Comparison of ENCODE assay signal across 8 cellular contexts in genomic region chr1:2194898-2195673, GRCh38. TPM values are rescaled to one million over a fixed set of nuclear protein-coding genes. Genes with fewer than 3 reads are reported as not detected.
DNase-seq lines count a peak whose midpoint lies in the region; ATAC-seq lines count a peak whose summit lies in the region.

No MANE protein-coding gene starts in this region.

- no peaks in the 10 kb centered on the region for H3K9me3 Mint-ChIP-seq in activated T-cell treated with anti-CD3 and anti-CD28 coated beads, Interleukin-2, amount 50 U/mL, for 24 hours

- H3K27me3 ChIP-seq in HUES48 (ENCODE audit: control insufficient read depth, insufficient read depth, low read length) (no peaks in the 10 kb centered on the region), muscle layer of duodenum (ENCODE audit: low read depth, low read length) (no peaks in the 10 kb centered on the region)

- peak overlapping the region; percentile 95 for H3K27ac Mint-ChIP-seq in activated T-cell treated with anti-CD3 and anti-CD28 coated beads, Interleukin-2, amount 50 U/mL, for 24 hours

- H3K9me3 ChIP-seq in HUES48 (ENCODE audit: control insufficient read depth, insufficient read depth, low read length) (no peaks in the 10 kb centered on the region), muscle layer of duodenum (ENCODE audit: control insufficient read depth in 1 of 2, low read length in 2 of 2) (no peaks in the 10 kb centered on the region)

- in situ Hi-C loops in Caki2 (cut with HindIII; ENCODE audit: low pct_unique_long_range_greater_than_20kb, low sequenced_read_pairs), result loop anchor here (10.0 kb wide), 1 partner anchor 200 kb away; the partner anchor contains the start of genes MORN1 and RER1

- ATAC-seq in GM21381 (IDR thresholded peaks at IDR 0.05; ENCODE audit: unreplicated experiment) (peak; percentile 52), esophagus mucosa (peak; percentile 71)

- H3K36me3 ChIP-seq in HUES48 (ENCODE audit: control insufficient read depth, insufficient read depth, low read length), result peaks cover 8% of the 10 kb centered on the region; the same call in 1 of the 2 replicates
- no peaks in the 10 kb centered on the region for H3K36me3 ChIP-seq in muscle layer of duodenum (ENCODE audit: control insufficient read depth in 1 of 2, insufficient read depth in 2 of 2, low read length in 2 of 2)

- no peak overlapping the region for H3K9ac ChIP-seq in HUES48 (ENCODE audit: low read depth, low read length)

- H3K4me1 Mint-ChIP-seq in activated T-cell treated with anti-CD3 and anti-CD28 coated beads, Interleukin-2, amount 50 U/mL, for 24 hours (ENCODE audit: low read depth), result peaks cover 44% of the 10 kb centered on the region

- no peaks in the 10 kb centered on the region for H3K27me3 Mint-ChIP-seq in activated T-cell treated with anti-CD3 and anti-CD28 coated beads, Interleukin-2, amount 50 U/mL, for 24 hours

- peak overlapping the region; percentile 84 for H3K27ac ChIP-seq in HUES48 (ENCODE audit: low read depth, low read length)
- peak overlapping the region; percentile 86 for H3K27ac ChIP-seq in muscle layer of duodenum (ENCODE audit: low read length)

- H3K4me3 ChIP-seq in HUES48 (ENCODE audit: low read depth, low read length) (peak overlapping the region; percentile 62), muscle layer of duodenum (ENCODE audit: low read depth in 1 of 2, low read length in 2 of 2) (peak overlapping the region; percentile 71 to 72)

- peaks cover 13% of the 10 kb centered on the region for H3K36me3 Mint-ChIP-seq in activated T-cell treated with anti-CD3 and anti-CD28 coated beads, Interleukin-2, amount 50 U/mL, for 24 hours (ENCODE audit: low read depth)

- H3K4me3 Mint-ChIP-seq in activated T-cell treated with anti-CD3 and anti-CD28 coated beads, Interleukin-2, amount 50 U/mL, for 24 hours, result peak overlapping the region; percentile 83

- H3K4me1 ChIP-seq in HUES48 (ENCODE audit: control insufficient read depth, insufficient read depth, low read length), result peaks cover 12% of the 10 kb centered on the region
- H3K4me1 ChIP-seq in muscle layer of duodenum (ENCODE audit: control insufficient read depth in 1 of 2, insufficient read depth in 2 of 2, low read length in 2 of 2), result peaks cover 20 to 62% of the 10 kb centered on the region in 2 donors

- DNase-seq in Caki2 (ENCODE audit: low read depth) (peak; percentile 86), OCI-M1 (lab: John Stamatoyannopoulos, UW) (peak; percentile 93)
- DNase-seq in activated T-cell treated with anti-CD3 and anti-CD28 coated beads, Interleukin-2, amount 50 U/mL, for 24 hours, result peak; percentile 95
- peak; percentile 73 to 76 for DNase-seq in stimulated activated CD8-positive, alpha-beta memory T cell treated with anti-CD3 and anti-CD28 coated beads, Interleukin-7, amount 100 ng/mL, for 48 hours (ENCODE audit: extremely low read depth in 1 of 2, low read depth in 1 of 2)

RNA-seq across cellular contexts. Expression of gene FAAP20, which starts 0.5 kb away (rescaled TPM):
- total RNA-seq in Caki2 (2014; rRNA removed; shearing (Covaris generic); ENCODE audit: low replicate concordance), result 130 and 184 TPM in 2 replicates
- 36.5 TPM for total RNA-seq in esophagus mucosa

RNA-seq across cellular contexts. Expression of gene SKI, which starts 33.0 kb away (rescaled TPM):
- 4.8 and 5.6 TPM in 2 replicates for total RNA-seq in Caki2 (2014; rRNA removed; shearing (Covaris generic); ENCODE audit: low replicate concordance)
- 21.6 TPM for total RNA-seq in esophagus mucosa

Comparison
In these comparisons a context has a peak if more than half of its experiments do, and no peak if none do; other contexts are left out.
1. Peak in every context shown above with its lines: DNase-seq, ATAC-seq, H3K4me3 ChIP-seq and H3K27ac ChIP-seq.